8 cellular contexts compared by ENCODE assay signal in genomic region chr11:57424802-57425564, GRCh38. TPM values are rescaled to one million over a fixed set of nuclear protein-coding genes. Genes with fewer than 3 reads are reported as not detected.
DNase-seq lines count a peak whose midpoint lies in the region; ATAC-seq and TF ChIP-seq lines count a peak whose summit lies in the region.

No MANE protein-coding gene starts in this region.

- H3K27me3 ChIP-seq in mononuclear cell (ENCODE audit: insufficient read depth, low read length) = no peaks in the 10 kb centered on the region

- POLR2A ChIA-PET in GM10248 (lab: Yijun Ruan, JAX) = interaction anchor here (0.6 to 3.0 kb wide), 9 partner anchors 8 to 26 kb away, joined by 3 to 11 read pairs (median 3); no protein-coding TSS in a partner anchor

- H3K27ac ChIP-seq in cingulate gyrus (ENCODE audit: low read depth, low read length) = peak overlapping the region; percentile 14

- peak overlapping the region; percentile 6 for H3K4me3 ChIP-seq in mononuclear cell (ENCODE audit: low read length)

- CTCF ChIA-PET in GM10248 (lab: Yijun Ruan, JAX) = interaction anchor here (0.9 to 18.0 kb wide), 7 partner anchors 20 to 102 kb away, joined by 3 to 160 read pairs (median 5); partner anchors contain the start of gene RTN4RL2

- H3K9me3 ChIP-seq in mononuclear cell (ENCODE audit: low read depth, low read length) = no peaks in the 10 kb centered on the region

- peak; percentile 87 for ATAC-seq in GM21825 (IDR thresholded peaks at IDR 0.05; ENCODE audit: unreplicated experiment)

- DNase-seq in GM10248 (ENCODE audit: extremely low spot score) = peak; percentile 83
- DNase-seq in M059J (ENCODE audit: low read depth) = peak; percentile 96
- peak; percentile 85 to 87 for DNase-seq in activated CD4-positive, alpha-beta T cell treated with anti-CD3 and anti-CD28 coated beads for 4 hours
- peak; percentile 71 to 85 for DNase-seq in stimulated activated CD8-positive, alpha-beta memory T cell treated with anti-CD3 and anti-CD28 coated beads, Interleukin-4, amount 100 ng/mL, for 4 hours (ENCODE audit: low read depth in 2 of 2, low spot score in 1 of 2)
- no peak for DNase-seq in NCI-H446 treated with DMSO at 0.1 percent for 48 hours (lab: John Stamatoyannopoulos, UW)

- TF ChIP-seq CTCF in GM10248 (IDR thresholded peaks at IDR 0.05; ENCODE audit: control extremely low read depth, extremely low read depth, low read depth, missing control alignments) = no peak

- peaks cover 47% of the 10 kb centered on the region for H3K4me1 ChIP-seq in mononuclear cell (ENCODE audit: insufficient read depth, low read length)

RNA-seq across cellular contexts. Expression of gene SLC43A3, which starts 1.9 kb away (rescaled TPM):
- total RNA-seq in M059J (2014; rRNA removed; shearing (Covaris generic)) = 77.4 and 95.1 TPM in 2 replicates
- 41.9 TPM for total RNA-seq in mononuclear cell

RNA-seq across cellular contexts. Expression of gene PRG2, which starts 34.5 kb away (rescaled TPM):
- total RNA-seq in M059J (2014; rRNA removed; shearing (Covaris generic)) = 0.17 TPM in 1 of 2 replicates, not detected in the other
- total RNA-seq in mononuclear cell = 0.21 TPM

RNA-seq across cellular contexts. Expression of gene RTN4RL2, which starts 35.3 kb away (rescaled TPM):
- 0.34 and 0.96 TPM in 2 replicates for total RNA-seq in M059J (2014; rRNA removed; shearing (Covaris generic))
- 0.10 TPM for total RNA-seq in mononuclear cell

RNA-seq across cellular contexts. Expression of gene PRG3, which starts 44.0 kb away (rescaled TPM):
- total RNA-seq in M059J (2014; rRNA removed; shearing (Covaris generic)) = not detected in 2 replicates
- not detected for total RNA-seq in mononuclear cell
